17 cellular contexts compared by ENCODE assay signal in the genomic region with DNA sequence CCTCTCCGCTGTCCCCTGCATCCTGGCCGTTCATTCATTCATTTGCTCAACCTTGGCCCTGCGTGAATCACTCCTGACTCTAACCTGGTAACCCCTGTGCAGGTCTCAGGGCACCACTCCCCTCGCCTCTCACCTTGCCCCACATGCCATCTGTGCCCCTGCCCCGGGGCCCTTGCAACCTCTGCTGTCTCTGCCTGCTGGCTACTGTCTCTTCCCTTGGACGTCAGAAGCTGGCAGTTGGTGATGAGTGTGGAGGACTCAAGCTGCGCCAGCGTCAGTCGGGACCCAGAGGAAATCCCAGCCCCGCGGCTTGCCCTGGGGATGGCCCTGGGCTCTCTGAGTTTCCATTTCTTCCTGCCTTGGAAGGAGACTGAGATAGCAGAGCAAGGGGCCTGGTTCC.
DNase-seq lines count a peak whose midpoint lies in the region; ATAC-seq and TF ChIP-seq lines count a peak whose summit lies in the region.
"Had no signal": no experiment of that assay in that cellular context is flagged by ENCODE, and none has a peak within 500 bp of the region (broad histone marks: within the 10 kb centered on the region; RNA-seq: fewer than 3 reads in every experiment).

No MANE protein-coding gene starts in this region.

- no peaks in the 10 kb centered on the region for H3K9me2 ChIP-seq in GM23338 (ENCODE audit: insufficient read depth)

- H3K27me3 ChIP-seq in cardiac muscle cell (no peaks in the 10 kb centered on the region), right atrium auricular region (no peaks in the 10 kb centered on the region), psoas muscle (ENCODE audit: insufficient read depth in 3 of 3, low read length in 2 of 3) (peaks cover 0 to 51% (median 12%) of the 10 kb centered on the region in 3 donors), WERI-Rb-1 (ENCODE audit: insufficient read depth, low read depth, severe bottlenecking) (no peaks in the 10 kb centered on the region), GM23338 (ENCODE audit: insufficient read depth) (no peaks in the 10 kb centered on the region)

- intact Hi-C loops in left ventricle myocardium superior (cut with micrococcal nuclease) (no loop called here), psoas muscle (cut with DNase I) (no loop called here)
- intact Hi-C loops in activated CD4-positive, alpha-beta T cell treated with anti-CD3 and anti-CD28 coated beads, Interleukin-2, amount 10 ng/mL, durations not matched to agents 24 days and 14 days (cut with micrococcal nuclease): no loop called here

- no peak overlapping the region for H3K4me3 Mint-ChIP-seq in activated CD4-positive, alpha-beta T cell treated with anti-CD3 and anti-CD28 coated beads, Interleukin-2, amount 10 ng/mL, durations not matched to agents 24 days and 14 days
- H3K4me3 Mint-ChIP-seq in GM23338: no peak overlapping the region

- no peaks in the 10 kb centered on the region for H3K9me3 Mint-ChIP-seq in activated CD4-positive, alpha-beta T cell treated with anti-CD3 and anti-CD28 coated beads, Interleukin-2, amount 10 ng/mL, durations not matched to agents 24 days and 14 days
- H3K9me3 Mint-ChIP-seq in GM23338: no peaks in the 10 kb centered on the region

- no peaks in the 10 kb centered on the region for H4K20me1 ChIP-seq in GM23338 (replicated peaks; ENCODE audit: insufficient read depth)

- DNase-seq in cardiac muscle cell (ENCODE audit: low read depth in 1 of 2, low spot score in 1 of 2) (no peak), right atrium auricular region (ENCODE audit: low spot score) (no peak), left ventricle myocardium superior (peak; percentile 9), psoas muscle (peak; percentile 4 to 44), WERI-Rb-1 (no peak), GM23338 (ENCODE audit: low spot score) (no peak)
- no peak for DNase-seq in activated CD4-positive, alpha-beta T cell treated with anti-CD3 and anti-CD28 coated beads, Interleukin-2, amount 10 ng/mL, durations not matched to agents 24 days and 14 days
- no peak for DNase-seq in activated CD8-positive, alpha-beta memory T cell treated with anti-CD3 and anti-CD28 coated beads, Interleukin-2, amount 50 U/mL, for 4 hours
- DNase-seq: C1 segment of cervical spinal cord, DMS 273 treated with DMSO at 0.1 percent for 48 hours, GF-D8, GOT3, KG1, NCI-H1436, NCI-H2029 treated with DMSO at 0.1 percent for 48 hours, NCI-H510A treated with DMSO at 0.1 percent for 48 hours, PC-9 had no signal

- no peaks in the 10 kb centered on the region for H3K79me2 ChIP-seq in GM23338 (replicated peaks; ENCODE audit: insufficient read depth)

- no peaks in the 10 kb centered on the region for H3K27me3 Mint-ChIP-seq in activated CD4-positive, alpha-beta T cell treated with anti-CD3 and anti-CD28 coated beads, Interleukin-2, amount 10 ng/mL, durations not matched to agents 24 days and 14 days
- peaks cover 13% of the 10 kb centered on the region for H3K27me3 Mint-ChIP-seq in GM23338 (ENCODE audit: insufficient read depth, low read depth, poor library complexity)

- H3K9me3 ChIP-seq in cardiac muscle cell (ENCODE audit: low read depth) (no peaks in the 10 kb centered on the region), right atrium auricular region (no peaks in the 10 kb centered on the region), psoas muscle (no peaks in the 10 kb centered on the region), WERI-Rb-1 (ENCODE audit: severe bottlenecking) (no peaks in the 10 kb centered on the region)

- ATAC-seq in left ventricle myocardium superior (no peak), psoas muscle (no peak), GM23338 (no peak)

- TF ChIP-seq CTCF in cardiac muscle cell (IDR thresholded peaks at IDR 0.05; ENCODE audit: low read depth, low read length) (no peak), right atrium auricular region (IDR thresholded peaks at IDR 0.05) (no peak), psoas muscle (IDR thresholded peaks at IDR 0.05) (no peak), WERI-Rb-1 (IDR thresholded peaks at IDR 0.05; ENCODE audit: low read depth, low read length) (no peak), GM23338 (conservative IDR thresholded peaks at IDR 0.05; ENCODE audit: low read depth in 2 of 2) (no peak)

- no peaks in the 10 kb centered on the region for H3F3A ChIP-seq in GM23338 (replicated peaks; ENCODE audit: low read depth)

- H3K4me2 ChIP-seq in GM23338: no peak overlapping the region
- H3K4me2 ChIP-seq: PC-9 had no signal

- no peak overlapping the region for H2AFZ ChIP-seq in GM23338
- H2AFZ ChIP-seq: PC-9 had no signal

- H3K4me3 ChIP-seq in cardiac muscle cell: no peak overlapping the region
- no peak overlapping the region for H3K4me3 ChIP-seq in right atrium auricular region
- H3K4me3 ChIP-seq in psoas muscle: no peak overlapping the region
- H3K4me3 ChIP-seq in WERI-Rb-1 (ENCODE audit: low read depth, low read length): no peak overlapping the region
- H3K4me3 ChIP-seq in GM23338: no peak overlapping the region
- H3K4me3 ChIP-seq: PC-9 had no signal

- H3K36me3 ChIP-seq in cardiac muscle cell: no peaks in the 10 kb centered on the region
- H3K36me3 ChIP-seq in right atrium auricular region: no peaks in the 10 kb centered on the region
- no peaks in the 10 kb centered on the region for H3K36me3 ChIP-seq in psoas muscle (ENCODE audit: insufficient read depth in 1 of 2, low read depth in 1 of 2)
- no peaks in the 10 kb centered on the region for H3K36me3 ChIP-seq in WERI-Rb-1
- no peaks in the 10 kb centered on the region for H3K36me3 ChIP-seq in GM23338 (ENCODE audit: insufficient read depth)

- 29 to 34% (median 32%) methylated on average over 11 of the region's 11 CpGs for WGBS in psoas muscle, 3 donors

- peaks cover 29% of the 10 kb centered on the region for H3K4me1 ChIP-seq in cardiac muscle cell (ENCODE audit: low read depth)
- H3K4me1 ChIP-seq in right atrium auricular region: peaks cover 0 to 4% of the 10 kb centered on the region in 2 donors
- no peaks in the 10 kb centered on the region for H3K4me1 ChIP-seq in psoas muscle
- H3K4me1 ChIP-seq in GM23338 (ENCODE audit: insufficient read depth): no peaks in the 10 kb centered on the region

- H3K27ac Mint-ChIP-seq in activated CD4-positive, alpha-beta T cell treated with anti-CD3 and anti-CD28 coated beads, Interleukin-2, amount 10 ng/mL, durations not matched to agents 24 days and 14 days: no peak overlapping the region
- no peak overlapping the region for H3K27ac Mint-ChIP-seq in GM23338

- H3K27ac ChIP-seq in cardiac muscle cell: peak overlapping the region; percentile 16
- H3K27ac ChIP-seq in right atrium auricular region: no peak overlapping the region
- no peak overlapping the region for H3K27ac ChIP-seq in psoas muscle
- H3K27ac ChIP-seq in WERI-Rb-1: no peak overlapping the region
- H3K27ac ChIP-seq in GM23338 (ENCODE audit: low read depth): no peak overlapping the region
- H3K27ac ChIP-seq: PC-9 had no signal

- H3K4me1 Mint-ChIP-seq in activated CD4-positive, alpha-beta T cell treated with anti-CD3 and anti-CD28 coated beads, Interleukin-2, amount 10 ng/mL, durations not matched to agents 24 days and 14 days: no peaks in the 10 kb centered on the region
- H3K4me1 Mint-ChIP-seq in GM23338: peaks cover 8% of the 10 kb centered on the region

- H3K36me3 Mint-ChIP-seq in activated CD4-positive, alpha-beta T cell treated with anti-CD3 and anti-CD28 coated beads, Interleukin-2, amount 10 ng/mL, durations not matched to agents 24 days and 14 days (ENCODE audit: low read depth): no peaks in the 10 kb centered on the region
- no peaks in the 10 kb centered on the region for H3K36me3 Mint-ChIP-seq in GM23338 (ENCODE audit: low read depth)

TF ChIP-seq in GM23338, 12 proteins besides CTCF, POLR2A, EP300 and RAD21 (continues in another document):
- TF ChIP-seq REST (IDR thresholded peaks at IDR 0.05; ENCODE audit: unreplicated experiment): no peak

Comparison
In these comparisons a context has a peak if more than half of its experiments do, and no peak if none do; other contexts are left out.
1. DNase-seq: peak in left ventricle myocardium superior (single experiment) and psoas muscle (2 of 2); none in cardiac muscle cell (0 of 2), right atrium auricular region (single experiment), WERI-Rb-1 (single experiment), activated CD4-positive, alpha-beta T cell treated with anti-CD3 and anti-CD28 coated beads, Interleukin-2, amount 10 ng/mL, durations not matched to agents 24 days and 14 days (single experiment), activated CD8-positive, alpha-beta memory T cell treated with anti-CD3 and anti-CD28 coated beads, Interleukin-2, amount 50 U/mL, for 4 hours (single experiment) and GM23338 (single experiment).